28 cellular contexts compared by ENCODE assay signal in the genomic region with DNA sequence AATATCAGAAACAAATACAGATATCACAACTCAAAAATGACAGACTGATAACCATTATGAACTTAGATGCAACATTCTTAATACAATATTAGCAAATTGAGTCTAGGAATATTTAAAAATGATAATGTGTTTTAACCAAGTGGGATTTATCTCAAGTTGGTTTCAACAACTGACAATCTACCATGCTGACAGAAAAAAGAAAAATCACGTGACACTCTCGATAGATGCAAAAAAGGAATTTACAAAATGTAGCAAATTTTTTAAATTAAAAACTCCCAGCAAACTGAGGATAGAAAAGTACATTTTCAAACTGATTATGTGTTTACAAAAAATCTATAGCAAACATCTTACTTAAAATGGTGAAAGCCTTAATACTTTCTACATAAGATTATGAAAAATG.
"Had no signal": no experiment of that assay in that cellular context is flagged by ENCODE, and none has a peak within 500 bp of the region (broad histone marks: within the 10 kb centered on the region; RNA-seq: fewer than 3 reads in every experiment).

No MANE protein-coding gene starts in this region.

- FAIRE-seq: colon, endometrium, endothelial cell of umbilical vein, frontal cortex had no signal

- H3K27ac ChIP-seq: colonic mucosa, coronary artery, dorsolateral prefrontal cortex, epithelial cell of prostate, esophagus muscularis mucosa, esophagus squamous epithelium, foreskin keratinocyte, gastrocnemius medialis, gastroesophageal sphincter, heart left ventricle, heart right ventricle had no signal

- H3K4me3 ChIP-seq: colonic mucosa, coronary artery, dorsolateral prefrontal cortex, esophagus muscularis mucosa, esophagus squamous epithelium, gastrocnemius medialis, gastroesophageal sphincter, heart left ventricle, heart right ventricle had no signal

- H3K9me3 ChIP-seq: colonic mucosa, esophagus muscularis mucosa, esophagus squamous epithelium, gastrocnemius medialis, gastroesophageal sphincter, heart left ventricle had no signal

- DNase-seq: colonic mucosa; cortex of kidney; dermis blood vessel endothelial cell; dorsolateral prefrontal cortex; effector CD4-positive, alpha-beta T cell; effector CD8-positive, alpha-beta T cell; effector memory CD4-positive, alpha-beta T cell; effector memory CD8-positive, alpha-beta T cell; endodermal cell; erythroblast; esophagus squamous epithelium; foreskin fibroblast; foreskin keratinocyte; foreskin melanocyte; gastrocnemius medialis; glutamatergic neuron; head of caudate nucleus; heart left ventricle; heart right ventricle had no signal

- H3K27me3 ChIP-seq: colonic mucosa, dorsolateral prefrontal cortex, esophagus muscularis mucosa, esophagus squamous epithelium, foreskin keratinocyte, gastrocnemius medialis, gastroesophageal sphincter, heart left ventricle, heart right ventricle had no signal

- H3K36me3 ChIP-seq: colonic mucosa, esophagus muscularis mucosa, esophagus squamous epithelium, gastrocnemius medialis, gastroesophageal sphincter, heart left ventricle, heart right ventricle had no signal

- H3K4me1 ChIP-seq: colonic mucosa, esophagus muscularis mucosa, esophagus squamous epithelium, foreskin keratinocyte, gastrocnemius medialis, gastroesophageal sphincter, heart left ventricle, heart right ventricle had no signal

- ATAC-seq: effector memory CD8-positive, alpha-beta T cell; esophagus mucosa; foreskin keratinocyte; gastrocnemius medialis; gastroesophageal sphincter; heart left ventricle; heart right ventricle had no signal
